ENCODE assay signal across 24 cellular contexts in genomic region chr2:111052621-111053020, GRCh38.
"Had no signal": no experiment of that assay in that cellular context is flagged by ENCODE, and none has a peak within 500 bp of the region (broad histone marks: within the 10 kb centered on the region; RNA-seq: fewer than 3 reads in every experiment).

No MANE protein-coding gene starts in this region.

- H3K27ac ChIP-seq: ovary, psoas muscle, sigmoid colon, stomach, thyroid gland, vagina had no signal

- H3K36me3 Mint-ChIP-seq: memory B cell; mesothelial cell of epicardium; naive B cell; natural killer cell treated with Interleukin-12 subunit alpha and Interleukin-12 subunit beta and Interleukin-15 and Interleukin-18, amount 100 ng/mL, for 72 hours had no signal

- H3K9me3 Mint-ChIP-seq: dendritic cell treated with granulocyte-macrophage colony-stimulating factor and Interleukin-4, amounts not matched to agents 40 ng/mL and 50 ng/mL, for 4 days; memory B cell; mesothelial cell of epicardium; naive B cell; natural killer cell treated with Interleukin-12 subunit alpha and Interleukin-12 subunit beta and Interleukin-15 and Interleukin-18, amount 100 ng/mL, for 72 hours; stimulated activated effector memory CD8-positive, alpha-beta T cell treated with anti-CD3 and anti-CD28 coated beads, Interleukin-12 subunit alpha, Interleukin-12 subunit beta, amount 100 ng/mL, for 72 hours had no signal

- H3K27ac Mint-ChIP-seq: dendritic cell treated with granulocyte-macrophage colony-stimulating factor and Interleukin-4, amounts not matched to agents 40 ng/mL and 50 ng/mL, for 4 days; memory B cell; mesothelial cell of epicardium; natural killer cell treated with Interleukin-12 subunit alpha and Interleukin-12 subunit beta and Interleukin-15 and Interleukin-18, amount 100 ng/mL, for 72 hours; stimulated activated effector memory CD8-positive, alpha-beta T cell treated with anti-CD3 and anti-CD28 coated beads, Interleukin-12 subunit alpha, Interleukin-12 subunit beta, amount 100 ng/mL, for 72 hours had no signal

- H3K4me3 Mint-ChIP-seq: dendritic cell treated with granulocyte-macrophage colony-stimulating factor and Interleukin-4, amounts not matched to agents 40 ng/mL and 50 ng/mL, for 4 days; memory B cell; mesothelial cell of epicardium; naive B cell; natural killer cell treated with Interleukin-12 subunit alpha and Interleukin-12 subunit beta and Interleukin-15 and Interleukin-18, amount 100 ng/mL, for 72 hours; neural crest cell; stimulated activated effector memory CD8-positive, alpha-beta T cell treated with anti-CD3 and anti-CD28 coated beads, Interleukin-12 subunit alpha, Interleukin-12 subunit beta, amount 100 ng/mL, for 72 hours had no signal

- H3K27me3 Mint-ChIP-seq: naive B cell had no signal

- DNase-seq: effector memory CD4-positive, alpha-beta T cell; erythroblast; kidney; mucosa of descending colon; naive B cell; ovary; posterior cingulate gyrus; psoas muscle; right cardiac atrium; sigmoid colon; stimulated activated CD4-positive, alpha-beta T cell treated with anti-CD3 and anti-CD28 coated beads, Interleukin-2, amount 100 ng/mL, for 24 hours; stimulated activated CD4-positive, alpha-beta T cell treated with anti-CD3 and anti-CD28 coated beads, Interleukin-4, amount 100 ng/mL, for 24 hours; stimulated activated naive CD4-positive, alpha-beta T cell treated with Interleukin-2 at 50 U/mL for 16 hours; stomach; thyroid gland; trophoblast cell had no signal

- H3K4me3 ChIP-seq: lung, mucosa of descending colon, ovary, psoas muscle, sigmoid colon, stomach, thyroid gland, vagina had no signal

- H3K27me3 ChIP-seq: ovary, sigmoid colon, thyroid gland, vagina had no signal

- H3K36me3 ChIP-seq: ovary, sigmoid colon, stomach, thyroid gland, vagina had no signal

- H3K9me3 ChIP-seq: mucosa of descending colon, ovary, psoas muscle, sigmoid colon, stomach, thyroid gland, vagina had no signal

- H3K4me1 ChIP-seq: psoas muscle, sigmoid colon, vagina had no signal
